ENCODE assay signal across 20 cellular contexts in genomic region chr2:109178974-109179373, GRCh38. TPM values are rescaled to one million over a fixed set of nuclear protein-coding genes. Genes with fewer than 3 reads are reported as not detected.
DNase-seq lines count a peak whose midpoint lies in the region; ATAC-seq and TF ChIP-seq lines count a peak whose summit lies in the region.
"Had no signal": no experiment of that assay in that cellular context is flagged by ENCODE, and none has a peak within 500 bp of the region (broad histone marks: within the 10 kb centered on the region; RNA-seq: fewer than 3 reads in every experiment).

No MANE protein-coding gene starts in this region.

- TF ChIP-seq EP300 in sigmoid colon (IDR thresholded peaks at IDR 0.05): no peak

- BruUV-seq in MCF 10A (replicated peaks; lab: Mats Ljungman, UMichigan): no TSS peak

- H3K9me3 ChIP-seq in breast epithelium (no peaks in the 10 kb centered on the region), sigmoid colon (no peaks in the 10 kb centered on the region)

- POLR2A ChIA-PET in MCF 10A (lab: Yijun Ruan, JAX): interaction anchor here (1.0 kb wide), 1 partner anchor 32 kb away, joined by 3 read pairs; no protein-coding TSS in a partner anchor

- H3K27ac Mint-ChIP-seq in MCF 10A (ENCODE audit: low read depth, unreplicated experiment): peak overlapping the region; percentile 42
- peak overlapping the region; percentile 68 for H3K27ac Mint-ChIP-seq in chondrocyte (ENCODE audit: unreplicated experiment)
- H3K27ac Mint-ChIP-seq: CD14-positive monocyte; CD4-positive, alpha-beta memory T cell; GM23338; HFFc6 had no signal

- H3K27me3 ChIP-seq in breast epithelium (no peaks in the 10 kb centered on the region), sigmoid colon (no peaks in the 10 kb centered on the region)

- TF ChIP-seq POLR2A in breast epithelium (IDR thresholded peaks at IDR 0.05) (no peak), sigmoid colon (IDR thresholded peaks at IDR 0.05) (no peak)

- H3K4me3 ChIP-seq in breast epithelium (no peak overlapping the region), sigmoid colon (no peak overlapping the region)
- H3K4me3 ChIP-seq: A549, GM12878, GM23338 had no signal

- H3K4me3 Mint-ChIP-seq in MCF 10A (ENCODE audit: unreplicated experiment): no peak overlapping the region
- no peak overlapping the region for H3K4me3 Mint-ChIP-seq in chondrocyte (ENCODE audit: unreplicated experiment)
- H3K4me3 Mint-ChIP-seq: CD14-positive monocyte; CD4-positive, alpha-beta memory T cell; GM23338; HFFc6 had no signal

- TF ChIP-seq CTCF in MCF 10A (IDR thresholded peaks at IDR 0.05; ENCODE audit: unreplicated experiment) (no peak), breast epithelium (IDR thresholded peaks at IDR 0.05) (no peak), chondrocyte (IDR thresholded peaks at IDR 0.05) (no peak), sigmoid colon (IDR thresholded peaks at IDR 0.05) (no peak)

- 80 to 83% methylated on average over 4 of the region's 4 CpGs for WGBS in sigmoid colon, 2 donors

- H3K36me3 Mint-ChIP-seq in MCF 10A (ENCODE audit: insufficient read depth, unreplicated experiment) (no peaks in the 10 kb centered on the region), chondrocyte (ENCODE audit: low read depth) (peaks cover 16% of the 10 kb centered on the region)
- H3K36me3 Mint-ChIP-seq: CD14-positive monocyte had no signal

- intact Hi-C loops in MCF 10A (cut with micrococcal nuclease): no loop called here
- intact Hi-C loops in breast epithelium (cut with DNase I; ENCODE audit: low total_unique reads): no loop called here
- intact Hi-C loops in sigmoid colon (cut with DNase I): loop anchor here (10.0 kb wide), 1 partner anchor 516 kb away; no protein-coding TSS in a partner anchor

- H3K4me1 Mint-ChIP-seq in MCF 10A (ENCODE audit: insufficient read depth, unreplicated experiment) (peaks cover 41% of the 10 kb centered on the region), chondrocyte (ENCODE audit: low read depth) (peaks cover 87% of the 10 kb centered on the region)
- H3K4me1 Mint-ChIP-seq: CD14-positive monocyte had no signal

- CTCF ChIA-PET in MCF 10A (lab: Yijun Ruan, JAX): no interaction called here

- H3K27ac ChIP-seq in breast epithelium (no peak overlapping the region), sigmoid colon (peak overlapping the region in 3 of 4 donors; percentile 19 to 92 (median 42))
- H3K27ac ChIP-seq: 22Rv1, A549 had no signal

- H3K36me3 ChIP-seq in breast epithelium: no peaks in the 10 kb centered on the region
- H3K36me3 ChIP-seq in sigmoid colon: no peaks in the 10 kb centered on the region

- H3K27me3 Mint-ChIP-seq in MCF 10A (ENCODE audit: insufficient read depth, unreplicated experiment): no peaks in the 10 kb centered on the region
- no peaks in the 10 kb centered on the region for H3K27me3 Mint-ChIP-seq in chondrocyte (ENCODE audit: low read depth)

- H3K9me3 Mint-ChIP-seq in MCF 10A (ENCODE audit: unreplicated experiment): peaks cover 8% of the 10 kb centered on the region
- H3K9me3 Mint-ChIP-seq in chondrocyte (ENCODE audit: low read depth): peaks cover 9% of the 10 kb centered on the region

- H3K4me1 ChIP-seq in breast epithelium: peaks cover 0 to 4% of the 10 kb centered on the region in 2 donors
- peaks cover 0 to 48% (median 32%) of the 10 kb centered on the region in 4 donors for H3K4me1 ChIP-seq in sigmoid colon
- H3K4me1 ChIP-seq: A549 had no signal

- DNase-seq in MCF 10A (ENCODE audit: unreplicated experiment) (no peak), breast epithelium (ENCODE audit: low spot score in 2 of 2) (no peak), chondrocyte (ENCODE audit: low spot score) (no peak), sigmoid colon (no peak), NCI-H187 (lab: John Stamatoyannopoulos, UW) (no peak), SK-N-DZ (ENCODE audit: low spot score) (no peak)
- DNase-seq: AML-193; Calu3; CD4-positive, alpha-beta memory T cell; DMS79 treated with DMSO at 0.1 percent for 48 hours; HFFc6 had no signal

- no peak for ATAC-seq in GM18907 (IDR thresholded peaks at IDR 0.05; ENCODE audit: unreplicated experiment)
- ATAC-seq: A549, GM12878, GM23338, HCT116, HepG2 had no signal

RNA-seq across cellular contexts. Expression of gene SH3RF3, which starts 50.0 kb away (rescaled TPM):
- total RNA-seq in MCF 10A (2022) (21.0 and 21.7 TPM in 2 replicates), breast epithelium (1 to 10 TPM; 3.2 to 5.6 (median 4.6) TPM), chondrocyte (58.8 to 66.2 TPM (median 59.5 TPM) in 3 replicates), sigmoid colon (10 to 100 TPM in 1 of 4 donors, 1 to 10 TPM in 3; 1.6 to 10.0 (median 7.6) TPM)
- polyA plus RNA-seq in sigmoid colon: 1 to 10 TPM in 2 of 3 donors, under 1 TPM in 1; 0.69 to 3.4 (median 1.2) TPM
- polyA plus RNA-seq in SK-N-DZ (2014; cell fraction: cytosol; rRNA removed): not detected in 2 replicates
- not detected in 2 replicates for polyA plus RNA-seq in SK-N-DZ (2014; cell fraction: nucleus; rRNA removed)
- total RNA-seq: G401 had no signal
- polyA plus RNA-seq: HepG2 had no signal

Comparison
In these comparisons a context has a peak if more than half of its experiments do, and no peak if none do; other contexts are left out.
1. H3K27ac ChIP-seq: peak in sigmoid colon (3 of 4); none in breast epithelium (0 of 2).